Comparison of ENCODE assay signal across 23 cellular contexts in the genomic region with DNA sequence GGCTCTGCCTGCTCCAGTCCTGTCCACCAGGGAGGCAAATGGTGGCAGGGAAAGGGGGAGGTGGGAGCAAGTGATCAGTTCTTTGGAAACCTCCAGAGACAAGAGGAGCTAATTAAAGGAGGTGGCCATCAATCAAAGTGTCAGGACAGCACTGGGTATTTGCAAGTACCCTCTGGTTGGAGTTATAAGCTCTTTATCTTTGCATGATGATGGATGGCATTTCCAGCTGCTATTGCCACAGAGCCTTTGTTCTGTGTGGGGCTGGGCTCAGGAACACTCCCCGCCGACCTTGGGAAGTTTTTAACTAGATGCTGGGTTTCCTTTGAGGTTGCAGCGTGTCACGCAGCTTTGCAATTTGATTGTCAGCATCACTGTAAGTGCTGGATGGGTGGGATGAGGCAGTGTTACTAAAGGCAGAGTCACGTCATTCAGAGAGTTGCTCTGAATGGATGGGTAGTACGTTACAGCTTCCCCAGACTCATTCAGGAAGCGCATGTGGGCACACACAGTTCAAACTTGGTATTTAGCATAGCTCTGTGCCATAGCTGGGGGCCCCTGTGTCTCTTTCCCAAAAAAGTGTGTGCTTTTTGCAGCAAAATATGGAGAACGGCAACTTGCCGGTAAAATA.
DNase-seq lines count a peak whose midpoint lies in the region; ATAC-seq, FAIRE-seq and TF ChIP-seq lines count a peak whose summit lies in the region.
"Had no signal": no experiment of that assay in that cellular context is flagged by ENCODE, and none has a peak within 500 bp of the region (broad histone marks: within the 10 kb centered on the region; RNA-seq: fewer than 3 reads in every experiment).

No MANE protein-coding gene starts in this region.

- no peaks in the 10 kb centered on the region for H3K36me3 ChIP-seq in K562 (ENCODE audit: control insufficient read depth, insufficient read depth, low read length)
- H3K36me3 ChIP-seq: heart right ventricle, neutrophil, upper lobe of left lung, WERI-Rb-1 had no signal

- H3K27ac ChIP-seq in K562 (ENCODE audit: extremely low read depth, low read depth, low read length) = no peak overlapping the region
- H3K27ac ChIP-seq: coronary artery, heart right ventricle, neutrophil, upper lobe of left lung, WERI-Rb-1 had no signal

- H3K4me3 ChIP-seq in K562 = no peak overlapping the region
- H3K4me3 ChIP-seq: coronary artery, heart right ventricle, upper lobe of left lung had no signal

- H3K4me1 Mint-ChIP-seq in stimulated activated naive CD8-positive, alpha-beta T cell treated with anti-CD3 and anti-CD28 coated beads, Interleukin-15, amount 100 ng/mL, for 72 hours = no peaks in the 10 kb centered on the region
- peaks cover 20% of the 10 kb centered on the region for H3K4me1 Mint-ChIP-seq in type B pancreatic cell (ENCODE audit: unreplicated experiment)
- no peaks in the 10 kb centered on the region for H3K4me1 Mint-ChIP-seq in natural killer cell
- H3K4me1 Mint-ChIP-seq: activated naive CD8-positive, alpha-beta T cell treated with anti-CD3 and anti-CD28 coated beads for 36 hours had no signal

- in situ Hi-C loops in K562 (cut with MboI) = no loop called here

- intact Hi-C loops in K562 (cut with micrococcal nuclease) = no loop called here
- intact Hi-C loops in natural killer cell (cut with micrococcal nuclease) = no loop called here

- H3K27me3 Mint-ChIP-seq in stimulated activated naive CD8-positive, alpha-beta T cell treated with anti-CD3 and anti-CD28 coated beads, Interleukin-15, amount 100 ng/mL, for 72 hours = no peaks in the 10 kb centered on the region
- H3K27me3 Mint-ChIP-seq in type B pancreatic cell (peaks cover 25% of the 10 kb centered on the region), natural killer cell (ENCODE audit: low read depth in 2 of 2) (peaks cover 0 to 2% of the 10 kb centered on the region in 2 donors)
- H3K27me3 Mint-ChIP-seq: activated naive CD8-positive, alpha-beta T cell treated with anti-CD3 and anti-CD28 coated beads for 36 hours had no signal

- H3K4me1 ChIP-seq in K562 (replicated peaks in 1 of 2; ENCODE audit: control insufficient read depth in 2 of 2, insufficient read depth in 2 of 2, low read length in 2 of 2) = no peaks in the 10 kb centered on the region
- H3K4me1 ChIP-seq: heart right ventricle, upper lobe of left lung had no signal

- H3K79me2 ChIP-seq in K562 (ENCODE audit: control insufficient read depth, insufficient read depth, low read length) = no peaks in the 10 kb centered on the region

- peaks cover 3% of the 10 kb centered on the region for H3K9me1 ChIP-seq in K562 (ENCODE audit: control insufficient read depth, insufficient read depth, low read length)

- peak; percentile 36 for ATAC-seq in stimulated activated naive CD8-positive, alpha-beta T cell treated with anti-CD3 and anti-CD28 coated beads, Interleukin-15, Interleukin-2, amounts not matched to agents 100 U/mL and 50 U/mL, for 24 hours
- ATAC-seq in stimulated activated naive CD8-positive, alpha-beta T cell treated with anti-CD3 and anti-CD28 coated beads, Interleukin-15, amount 100 ng/mL, for 72 hours = no peak
- ATAC-seq in K562 (no peak), natural killer cell (no peak)
- ATAC-seq: CD8-positive, alpha-beta T cell; heart right ventricle had no signal

- no peak for DNase-seq in stimulated activated naive CD8-positive, alpha-beta T cell treated with anti-CD3 and anti-CD28 coated beads, Interleukin-15, Interleukin-2, amounts not matched to agents 100 U/mL and 50 U/mL, for 24 hours
- DNase-seq in stimulated activated naive CD8-positive, alpha-beta T cell treated with anti-CD3 and anti-CD28 coated beads, Interleukin-15, amount 100 ng/mL, for 72 hours = no peak
- DNase-seq in NCI-H524 treated with DMSO at 0.1 percent for 48 hours (lab: John Stamatoyannopoulos, UW) (peak; percentile 59), K562 (ENCODE audit: extremely low read depth in 1 of 4, low spot score in 3 of 4) (no peak), type B pancreatic cell (ENCODE audit: extremely low spot score, unreplicated experiment) (no peak), natural killer cell (no peak), AG20443 (ENCODE audit: low spot score) (no peak)
- DNase-seq in activated T-cell treated with anti-CD3 and anti-CD28 coated beads, Interleukin-2, amount 50 U/mL, for 1 hour = no peak
- DNase-seq: activated CD4-positive, alpha-beta T cell treated with anti-CD3 and anti-CD28 coated beads, Interleukin-2, amount 50 U/mL, for 4 hours; activated naive CD8-positive, alpha-beta T cell treated with anti-CD3 and anti-CD28 coated beads for 36 hours; CD8-positive, alpha-beta T cell; DMS153; GF-D8; heart right ventricle; MM.1S; NCI-H2029; SHP77 treated with DMSO at 0.1 percent for 48 hours; stimulated activated CD4-positive, alpha-beta T cell treated with anti-CD3 and anti-CD28 coated beads, Interleukin-4, amount 100 ng/mL, for 24 hours; upper lobe of left lung; WERI-Rb-1 had no signal

- H3K4me2 ChIP-seq in K562 (ENCODE audit: insufficient read depth, low read length) = no peak overlapping the region

- TF ChIP-seq EP300 in K562 (IDR thresholded peaks at IDR 0.05; ENCODE audit: low read length) = no peak

- no peaks in the 10 kb centered on the region for H3K9me3 Mint-ChIP-seq in stimulated activated naive CD8-positive, alpha-beta T cell treated with anti-CD3 and anti-CD28 coated beads, Interleukin-15, amount 100 ng/mL, for 72 hours
- H3K9me3 Mint-ChIP-seq in type B pancreatic cell = no peaks in the 10 kb centered on the region
- H3K9me3 Mint-ChIP-seq in natural killer cell = no peaks in the 10 kb centered on the region
- H3K9me3 Mint-ChIP-seq: activated naive CD8-positive, alpha-beta T cell treated with anti-CD3 and anti-CD28 coated beads for 36 hours; CD8-positive, alpha-beta T cell had no signal

- no peak for FAIRE-seq in K562 (lab: Jason Lieb, UNC)
- FAIRE-seq: endometrium had no signal

- H3K36me3 Mint-ChIP-seq in type B pancreatic cell (no peaks in the 10 kb centered on the region), natural killer cell (no peaks in the 10 kb centered on the region)
- H3K36me3 Mint-ChIP-seq: activated naive CD8-positive, alpha-beta T cell treated with anti-CD3 and anti-CD28 coated beads for 36 hours; CD8-positive, alpha-beta T cell had no signal

- no TSS peak for BruUV-seq in K562 (replicated peaks; lab: Mats Ljungman, UMichigan)

- peaks cover 13 to 36% of the 10 kb centered on the region in 2 experiments for H3K27me3 ChIP-seq in K562 (ENCODE audit: control insufficient read depth in 2 of 2, insufficient read depth in 2 of 2, low read length in 2 of 2)
- H3K27me3 ChIP-seq: heart right ventricle, upper lobe of left lung had no signal

- H3K27ac Mint-ChIP-seq in stimulated activated naive CD8-positive, alpha-beta T cell treated with anti-CD3 and anti-CD28 coated beads, Interleukin-15, amount 100 ng/mL, for 72 hours = no peak overlapping the region
- peak overlapping the region; percentile 7 for H3K27ac Mint-ChIP-seq in type B pancreatic cell
- no peak overlapping the region for H3K27ac Mint-ChIP-seq in natural killer cell
- H3K27ac Mint-ChIP-seq: activated naive CD8-positive, alpha-beta T cell treated with anti-CD3 and anti-CD28 coated beads for 36 hours; CD8-positive, alpha-beta T cell had no signal

- H3K4me3 Mint-ChIP-seq in stimulated activated naive CD8-positive, alpha-beta T cell treated with anti-CD3 and anti-CD28 coated beads, Interleukin-15, amount 100 ng/mL, for 72 hours = no peak overlapping the region
- H3K4me3 Mint-ChIP-seq in type B pancreatic cell (peak overlapping the region; percentile 32), natural killer cell (no peak overlapping the region)
- H3K4me3 Mint-ChIP-seq: activated naive CD8-positive, alpha-beta T cell treated with anti-CD3 and anti-CD28 coated beads for 36 hours; CD8-positive, alpha-beta T cell had no signal

- no peaks in the 10 kb centered on the region for H3K9me3 ChIP-seq in K562 (replicated peaks; ENCODE audit: control insufficient read depth, insufficient read depth, low read depth, low read length)
- H3K9me3 ChIP-seq: heart right ventricle, neutrophil, upper lobe of left lung had no signal

- H3K9ac ChIP-seq in K562 (ENCODE audit: insufficient read depth in 1 of 2, low read depth in 2 of 2, low read length in 2 of 2) = no peak overlapping the region

- no peaks in the 10 kb centered on the region for H4K20me1 ChIP-seq in K562 (replicated peaks; ENCODE audit: control insufficient read depth, insufficient read depth, low read length)

- TF ChIP-seq RAD21 in K562 (CRISPR knock-in tag; conservative IDR thresholded peaks at IDR 0.05 in 1 of 2, IDR thresholded peaks at IDR 0.05 in 1 of 2) = no peak

- WGBS in K562 (ENCODE audit: insufficient coverage, low coverage, missing lambda C conversion rate) = under 1% methylated on average over 9 of the region's 9 CpGs

- TF ChIP-seq CTCF in K562 (IDR thresholded peaks at IDR 0.05 in 2 of 3, conservative IDR thresholded peaks at IDR 0.05 in 1 of 3; ENCODE audit: insufficient read depth in 2 of 3, low read depth in 1 of 3, low read length in 3 of 3) = no peak
- peak; percentile 31 for TF ChIP-seq CTCF in type B pancreatic cell (conservative IDR thresholded peaks at IDR 0.05)
- TF ChIP-seq CTCF in natural killer cell (IDR thresholded peaks at IDR 0.05) = no peak

- no peak for TF ChIP-seq POLR2A in K562 (conservative IDR thresholded peaks at IDR 0.05)

- CTCF ChIA-PET in K562 (lab: Yijun Ruan, JAX; ENCODE audit: low intra/inter-chr PET ratio) = no interaction called here

- H2AFZ ChIP-seq in K562 (ENCODE audit: low read depth, low read length) = no peak overlapping the region

- POLR2A ChIA-PET in K562 (lab: Yijun Ruan, JAX) = interaction anchor here (0.6 to 0.9 kb wide), 3 partner anchors 11 to 63 kb away, joined by 3 read pairs; no protein-coding TSS in a partner anchor

TF ChIP-seq in K562, 482 proteins besides CTCF, POLR2A, EP300 and RAD21 (continues in another document):
- TF ChIP-seq, protein P1, sequence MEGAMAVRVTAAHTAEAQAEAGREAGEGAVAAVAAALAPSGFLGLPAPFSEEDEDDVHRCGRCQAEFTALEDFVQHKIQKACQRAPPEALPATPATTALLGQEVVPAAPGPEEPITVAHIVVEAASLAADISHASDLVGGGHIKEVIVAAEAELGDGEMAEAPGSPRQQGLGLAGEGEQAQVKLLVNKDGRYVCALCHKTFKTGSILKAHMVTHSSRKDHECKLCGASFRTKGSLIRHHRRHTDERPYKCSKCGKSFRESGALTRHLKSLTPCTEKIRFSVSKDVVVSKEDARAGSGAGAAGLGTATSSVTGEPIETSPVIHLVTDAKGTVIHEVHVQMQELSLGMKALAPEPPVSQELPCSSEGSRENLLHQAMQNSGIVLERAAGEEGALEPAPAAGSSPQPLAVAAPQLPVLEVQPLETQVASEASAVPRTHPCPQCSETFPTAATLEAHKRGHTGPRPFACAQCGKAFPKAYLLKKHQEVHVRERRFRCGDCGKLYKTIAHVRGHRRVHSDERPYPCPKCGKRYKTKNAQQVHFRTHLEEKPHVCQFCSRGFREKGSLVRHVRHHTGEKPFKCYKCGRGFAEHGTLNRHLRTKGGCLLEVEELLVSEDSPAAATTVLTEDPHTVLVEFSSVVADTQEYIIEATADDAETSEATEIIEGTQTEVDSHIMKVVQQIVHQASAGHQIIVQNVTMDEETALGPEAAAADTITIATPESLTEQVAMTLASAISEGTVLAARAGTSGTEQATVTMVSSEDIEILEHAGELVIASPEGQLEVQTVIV (CRISPR knock-in tag; IDR thresholded peaks at IDR 0.05; ENCODE audit: borderline replicate concordance) = no peak
